1 cellular context compared by ENCODE assay signal in genomic region chr1:9428601-9429368, GRCh38.
TF ChIP-seq lines count a peak whose summit lies in the region.

No MANE protein-coding gene starts in this region.

TF ChIP-seq in HepG2, 621 proteins besides CTCF, POLR2A, EP300 and RAD21 (continued from another document and continues in another):
- peak; percentile 83; the same call in 1 of the 2 replicates for TF ChIP-seq E2F5 (CRISPR knock-in tag; conservative IDR thresholded peaks at IDR 0.05)
- no peak for TF ChIP-seq ZNF549 (CRISPR knock-in tag; IDR thresholded peaks at IDR 0.05)
- TF ChIP-seq MAFG (CRISPR knock-in tag; IDR thresholded peaks at IDR 0.05): no peak
- no peak for TF ChIP-seq HNF4G (IDR thresholded peaks at IDR 0.05; ENCODE audit: borderline replicate concordance, low read depth, low read length)
- no peak for TF ChIP-seq HNF4G (CRISPR knock-in tag; IDR thresholded peaks at IDR 0.05; ENCODE audit: borderline replicate concordance, low read depth)
- no peak for TF ChIP-seq ZNF335 (CRISPR knock-in tag; IDR thresholded peaks at IDR 0.05)
- TF ChIP-seq SMARCC2 (IDR thresholded peaks at IDR 0.05): peak; percentile 66; the same call in 1 of the 2 replicates
- peak; percentile 92; the same call in 1 of the 2 replicates for TF ChIP-seq BRCA1 (CRISPR knock-in tag; IDR thresholded peaks at IDR 0.05)
- TF ChIP-seq MAZ (IDR thresholded peaks at IDR 0.05; ENCODE audit: borderline replicate concordance, low read depth, low read length): peak; percentile 68
- TF ChIP-seq MAZ (CRISPR knock-in tag; IDR thresholded peaks at IDR 0.05; ENCODE audit: low read depth): no peak
- no peak for TF ChIP-seq U2AF1 (optimal IDR thresholded peaks at IDR 0.05; ENCODE audit: low read depth, low read length)
- TF ChIP-seq HNRNPL (IDR thresholded peaks at IDR 0.05; ENCODE audit: low read depth, low read length): no peak
- peak; percentile 84 for TF ChIP-seq USF2 (IDR thresholded peaks at IDR 0.05; ENCODE audit: low read depth, low read length)
- TF ChIP-seq USF2 (CRISPR knock-in tag; IDR thresholded peaks at IDR 0.05; ENCODE audit: borderline replicate concordance): peak; percentile 95; the same call in 1 of the 2 replicates
- peak; percentile 73; the same call in 1 of the 2 replicates for TF ChIP-seq KLF6 (CRISPR knock-in tag; IDR thresholded peaks at IDR 0.05)
- TF ChIP-seq BRF2 (CRISPR knock-in tag; IDR thresholded peaks at IDR 0.05): no peak
- no peak for TF ChIP-seq HOXA9 (CRISPR knock-in tag; IDR thresholded peaks at IDR 0.05; ENCODE audit: borderline replicate concordance)
- no peak for TF ChIP-seq NR2F2 (IDR thresholded peaks at IDR 0.05; ENCODE audit: borderline replicate concordance, low read depth)
- TF ChIP-seq HES4 (CRISPR knock-in tag; IDR thresholded peaks at IDR 0.05; ENCODE audit: borderline replicate concordance): no peak
- no peak for TF ChIP-seq RNF2 (conservative IDR thresholded peaks at IDR 0.05; ENCODE audit: low read depth)
- no peak for TF ChIP-seq ZNF883 (CRISPR knock-in tag; IDR thresholded peaks at IDR 0.05; ENCODE audit: not compliant biosample characterization)
- no peak for TF ChIP-seq ZNF720 (CRISPR knock-in tag; IDR thresholded peaks at IDR 0.05)
- no peak for TF ChIP-seq RBM22 (optimal IDR thresholded peaks at IDR 0.05; ENCODE audit: low read length)
- TF ChIP-seq TEF (CRISPR knock-in tag; IDR thresholded peaks at IDR 0.05): no peak
- peak; percentile 80; the same call in 1 of the 2 replicates for TF ChIP-seq ZNF598 (CRISPR knock-in tag; IDR thresholded peaks at IDR 0.05; ENCODE audit: borderline replicate concordance)
- TF ChIP-seq FOSL2 (CRISPR knock-in tag; IDR thresholded peaks at IDR 0.05): peak; percentile 67; the same call in 1 of the 2 replicates
- no peak for TF ChIP-seq DZIP1 (CRISPR knock-in tag; IDR thresholded peaks at IDR 0.05)
- no peak for TF ChIP-seq MIER2 (CRISPR knock-in tag; IDR thresholded peaks at IDR 0.05)
- TF ChIP-seq NR1H2 (CRISPR knock-in tag; IDR thresholded peaks at IDR 0.05; ENCODE audit: borderline replicate concordance, low read depth): no peak
- no peak for TF ChIP-seq ZNF75D (CRISPR knock-in tag; IDR thresholded peaks at IDR 0.05; ENCODE audit: borderline replicate concordance)
- 0 out of 2 replicates have a peak, but pooled peaks have one; percentile 61 for TF ChIP-seq ZFP37 (CRISPR knock-in tag; IDR thresholded peaks at IDR 0.05; ENCODE audit: borderline replicate concordance)
- no peak for TF ChIP-seq TRAFD1 (CRISPR knock-in tag; IDR thresholded peaks at IDR 0.05; ENCODE audit: borderline replicate concordance)
- TF ChIP-seq SNAPC5 (CRISPR knock-in tag; IDR thresholded peaks at IDR 0.05; ENCODE audit: borderline replicate concordance): no peak
- TF ChIP-seq ZNF841 (CRISPR knock-in tag; IDR thresholded peaks at IDR 0.05; ENCODE audit: borderline replicate concordance): no peak
- TF ChIP-seq CREB3 (CRISPR knock-in tag; IDR thresholded peaks at IDR 0.05): no peak
- TF ChIP-seq SIN3A (IDR thresholded peaks at IDR 0.05; ENCODE audit: borderline replicate concordance, low read depth, low read length): peak; percentile 87
- no peak for TF ChIP-seq SCMH1 (CRISPR knock-in tag; IDR thresholded peaks at IDR 0.05; ENCODE audit: borderline replicate concordance)
- TF ChIP-seq KDM5A (IDR thresholded peaks at IDR 0.05; ENCODE audit: borderline replicate concordance, low read length): peak; percentile 81
- no peak for TF ChIP-seq ONECUT2 (CRISPR knock-in tag; IDR thresholded peaks at IDR 0.05)
- TF ChIP-seq HMGXB3 (CRISPR knock-in tag; IDR thresholded peaks at IDR 0.05; ENCODE audit: borderline replicate concordance): peak; percentile 93
- TF ChIP-seq ZNF281 (CRISPR knock-in tag; IDR thresholded peaks at IDR 0.05; ENCODE audit: borderline replicate concordance): no peak
- TF ChIP-seq ZNF180 (CRISPR knock-in tag; IDR thresholded peaks at IDR 0.05; ENCODE audit: borderline replicate concordance, low read depth): no peak
- no peak for TF ChIP-seq CCAR2 (optimal IDR thresholded peaks at IDR 0.05; ENCODE audit: low read depth, low read length)
- TF ChIP-seq ZNF34 (CRISPR knock-in tag; IDR thresholded peaks at IDR 0.05; ENCODE audit: borderline replicate concordance): 0 out of 2 replicates have a peak, but pooled peaks have one; percentile 22
- TF ChIP-seq ZFP36L2 (CRISPR knock-in tag; IDR thresholded peaks at IDR 0.05): no peak
- no peak for TF ChIP-seq ZC3H4 (CRISPR knock-in tag; IDR thresholded peaks at IDR 0.05; ENCODE audit: borderline replicate concordance)
- TF ChIP-seq JARID2 (CRISPR knock-in tag; IDR thresholded peaks at IDR 0.05; ENCODE audit: insufficient replicate concordance): peak; percentile 56
- TF ChIP-seq MAF1 (CRISPR knock-in tag; IDR thresholded peaks at IDR 0.05; ENCODE audit: borderline replicate concordance): 0 out of 2 replicates have a peak, but pooled peaks have one; percentile 49
- TF ChIP-seq SETDB1 (CRISPR knock-in tag; IDR thresholded peaks at IDR 0.05; ENCODE audit: borderline replicate concordance): no peak
- no peak for TF ChIP-seq U2AF2 (IDR thresholded peaks at IDR 0.05; ENCODE audit: low read depth, low read length)
